Comparison of ENCODE assay signal across 8 cellular contexts in the genomic region with DNA sequence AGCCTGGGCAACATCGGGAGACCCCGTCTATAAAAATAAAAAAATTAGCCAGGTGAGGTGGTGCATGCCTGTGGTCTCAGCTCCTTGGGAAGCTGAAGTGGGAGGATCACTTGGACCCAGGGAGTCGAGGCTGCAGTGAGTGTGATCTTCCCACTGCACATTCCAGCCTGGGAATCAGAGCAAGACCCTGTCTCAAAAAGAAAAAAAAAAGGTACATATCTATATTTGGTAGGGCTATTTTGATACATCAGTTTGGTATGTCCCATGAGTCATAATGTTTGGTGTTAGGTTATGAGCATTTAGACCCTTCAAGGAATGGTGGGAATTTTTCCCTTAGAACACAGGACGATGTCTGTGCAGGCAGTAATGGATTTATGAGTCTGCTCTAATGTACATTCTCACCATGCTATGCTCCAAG. TPM values are rescaled to one million over a fixed set of nuclear protein-coding genes. Genes with fewer than 3 reads are reported as not detected.
DNase-seq lines count a peak whose midpoint lies in the region; ATAC-seq, FAIRE-seq and TF ChIP-seq lines count a peak whose summit lies in the region.

No MANE protein-coding gene starts in this region.

- no peak overlapping the region for H3K23ac ChIP-seq in trophoblast cell (ENCODE audit: low read length)

- no peak overlapping the region for H4K91ac ChIP-seq in trophoblast cell (ENCODE audit: low read depth, low read length)

- H3K18ac ChIP-seq in trophoblast cell (ENCODE audit: low read length): no peak overlapping the region

- WGBS in trophoblast cell (ENCODE audit: extremely low coverage, insufficient coverage, insufficient read length): no CpG with 5 or more reads among the region's 4 CpGs
- 86 to 94% methylated on average over 4 of the region's 4 CpGs for WGBS in pancreas, 2 donors

- peaks cover 3% of the 10 kb centered on the region for H3F3A ChIP-seq in PC-3 (ENCODE audit: low read length, unreplicated experiment)

- no peaks in the 10 kb centered on the region for H3K27me3 ChIP-seq in PC-3 (ENCODE audit: low read length)
- no peaks in the 10 kb centered on the region for H3K27me3 ChIP-seq in trophoblast cell (ENCODE audit: insufficient read depth, low read length)
- no peaks in the 10 kb centered on the region for H3K27me3 ChIP-seq in pancreas

- H3K4me3 ChIP-seq in PC-3 (ENCODE audit: low read length): peak overlapping the region; percentile 47; the same call in 1 of the 2 replicates
- H3K4me3 ChIP-seq in epithelial cell of proximal tubule (ENCODE audit: low read depth, low read length): no peak overlapping the region
- no peak overlapping the region for H3K4me3 ChIP-seq in trophoblast cell (ENCODE audit: low read depth, low read length)
- no peak overlapping the region for H3K4me3 ChIP-seq in pancreas

- no peaks in the 10 kb centered on the region for H3K9me2 ChIP-seq in PC-3 (replicated peaks; ENCODE audit: low read length)

- no peak overlapping the region for H4K8ac ChIP-seq in trophoblast cell (ENCODE audit: low read depth, low read length)

- H3K4me2 ChIP-seq in PC-3 (ENCODE audit: low read length) (peak overlapping the region; percentile 76), trophoblast cell (ENCODE audit: low read length) (peak overlapping the region; percentile 18)

- peak overlapping the region; percentile 50 for H3K9ac ChIP-seq in PC-3 (ENCODE audit: low read length)
- no peak overlapping the region for H3K9ac ChIP-seq in trophoblast cell (ENCODE audit: low read length)

- peak; percentile 68 for FAIRE-seq in G401.6 (lab: Jason Lieb, UNC)
- FAIRE-seq in pancreas (lab: Jason Lieb, UNC): no peak

- no peak overlapping the region for H2AFZ ChIP-seq in PC-3 (ENCODE audit: low read length)
- H2AFZ ChIP-seq in trophoblast cell (ENCODE audit: insufficient read depth, low read length, poor library complexity): no peak overlapping the region

- CTCF ChIA-PET in PC-3 (lab: Charles Lee): no interaction called here

- no peaks in the 10 kb centered on the region for H3K9me3 ChIP-seq in PC-3 (ENCODE audit: low read length)
- no peaks in the 10 kb centered on the region for H3K9me3 ChIP-seq in trophoblast cell (ENCODE audit: insufficient read depth, low read depth, low read length)
- H3K9me3 ChIP-seq in pancreas: no peaks in the 10 kb centered on the region

- peak; percentile 89 for ATAC-seq in PC-3
- ATAC-seq in GM21825 (IDR thresholded peaks at IDR 0.05; ENCODE audit: unreplicated experiment): no peak
- no peak for ATAC-seq in HG02610 (IDR thresholded peaks at IDR 0.05; ENCODE audit: unreplicated experiment)
- no peak for ATAC-seq in GM21515 (IDR thresholded peaks at IDR 0.05; ENCODE audit: unreplicated experiment)
- ATAC-seq in pancreas: no peak

- no peak overlapping the region for H2BK5ac ChIP-seq in trophoblast cell (ENCODE audit: low read depth, low read length, poor library complexity)

- H2BK12ac ChIP-seq in trophoblast cell (ENCODE audit: low read length): no peak overlapping the region

- no peak overlapping the region for H2BK120ac ChIP-seq in trophoblast cell (ENCODE audit: insufficient read depth, low read length, poor library complexity)

- peaks cover 29% of the 10 kb centered on the region for H3K4me1 ChIP-seq in PC-3 (ENCODE audit: insufficient read depth, low read length)
- peaks cover 2 to 3% of the 10 kb centered on the region in 2 experiments for H3K4me1 ChIP-seq in trophoblast cell (ENCODE audit: control insufficient read depth in 1 of 2, insufficient read depth in 2 of 2, low read length in 2 of 2)
- no peaks in the 10 kb centered on the region for H3K4me1 ChIP-seq in pancreas

- H4K12ac ChIP-seq in trophoblast cell (ENCODE audit: low read depth, low read length): no peak overlapping the region

- TF ChIP-seq CTCF in PC-3 (conservative IDR thresholded peaks at IDR 0.05; ENCODE audit: low read depth, low read length): no peak
- TF ChIP-seq CTCF in epithelial cell of proximal tubule (conservative IDR thresholded peaks at IDR 0.05; ENCODE audit: low read depth, low read length): no peak
- no peak for TF ChIP-seq CTCF in pancreas (IDR thresholded peaks at IDR 0.05)

- no peaks in the 10 kb centered on the region for H4K20me1 ChIP-seq in PC-3 (ENCODE audit: low read length)

- no TSS peak for BruUV-seq in PC-3 (replicated peaks; lab: Mats Ljungman, UMichigan)

- 0 out of 2 replicates have a peak, but pooled peaks cover 5% of the 10 kb centered on the region for H3K79me2 ChIP-seq in PC-3 (ENCODE audit: low read length)
- no peaks in the 10 kb centered on the region for H3K79me2 ChIP-seq in trophoblast cell (ENCODE audit: control insufficient read depth, insufficient read depth, low read length, poor library complexity)

- no peak overlapping the region for H2AK5ac ChIP-seq in trophoblast cell (ENCODE audit: low read length)

- no peak overlapping the region for H3K4ac ChIP-seq in trophoblast cell (ENCODE audit: low read depth, low read length)

- DNase-seq in PC-3: peak; percentile 97
- DNase-seq in epithelial cell of proximal tubule (ENCODE audit: low read depth): peak; percentile 89
- peak; percentile 42 to 92 for DNase-seq in trophoblast cell
- no peak for DNase-seq in pancreas

- no peaks in the 10 kb centered on the region for H3K79me1 ChIP-seq in trophoblast cell (ENCODE audit: low read length)

- POLR2A ChIA-PET in PC-3 (lab: Charles Lee; ENCODE audit: unreplicated experiment): no interaction called here

- peak overlapping the region; percentile 84 for H3K27ac ChIP-seq in PC-3 (ENCODE audit: low read length)
- H3K27ac ChIP-seq in trophoblast cell (ENCODE audit: low read depth, low read length): peak overlapping the region; percentile 55
- no peak overlapping the region for H3K27ac ChIP-seq in pancreas

- H3K14ac ChIP-seq in trophoblast cell (ENCODE audit: low read length): no peak overlapping the region

- H3K36me3 ChIP-seq in PC-3 (ENCODE audit: low read depth, low read length): peaks cover 23% of the 10 kb centered on the region
- peaks cover 2 to 8% of the 10 kb centered on the region in 2 experiments for H3K36me3 ChIP-seq in trophoblast cell (ENCODE audit: control insufficient read depth in 1 of 2, insufficient read depth in 2 of 2, low read length in 2 of 2)
- H3K36me3 ChIP-seq in pancreas: peaks cover 0 to 3% (median 2%) of the 10 kb centered on the region in 3 donors

- intact Hi-C loops in PC-3 (cut with micrococcal nuclease) (loop anchor here (10.0 kb wide), 1 partner anchor 99 kb away; a partner anchor contains a TSS), pancreas (cut with DNase I) (no loop called here)

RNA-seq across cellular contexts. Expression of a gene that starts 55.3 kb away (rescaled TPM):
- not detected in 2 replicates for total RNA-seq in PC-3 (2014; rRNA removed)
- total RNA-seq in epithelial cell of proximal tubule: 0.07 TPM in 1 of 2 replicates, not detected in the other
- polyA plus RNA-seq in trophoblast cell (2013): 0.15 and 0.22 TPM in 2 replicates
- not detected for total RNA-seq in pancreas
- not detected for polyA plus RNA-seq in pancreas

Comparison
In these comparisons a context has a peak if more than half of its experiments do, and no peak if none do; other contexts are left out.
1. DNase-seq: peak in PC-3 (single experiment), epithelial cell of proximal tubule (single experiment) and trophoblast cell (2 of 2); none in pancreas (0 of 6).
2. H3K27ac ChIP-seq: peak in PC-3 (single experiment) and trophoblast cell (single experiment); none in pancreas (0 of 4).